In genomic region chr11:46672381-46672839, GRCh38 we compare ENCODE assay signal across 1 cellular context.
TF ChIP-seq lines count a peak whose summit lies in the region.

No MANE protein-coding gene starts in this region.

TF ChIP-seq in endothelial cell of umbilical vein, 7 proteins besides CTCF, POLR2A, EP300 and RAD21:
- no peak for TF ChIP-seq GATA2 (IDR thresholded peaks at IDR 0.05; ENCODE audit: insufficient read depth, insufficient read length, low read depth, low read length)
- TF ChIP-seq FOS (IDR thresholded peaks at IDR 0.05; ENCODE audit: borderline replicate concordance, insufficient read depth, low read length): no peak
- TF ChIP-seq JUN (IDR thresholded peaks at IDR 0.05; ENCODE audit: borderline replicate concordance, insufficient read depth, insufficient read length, low read depth): no peak
- TF ChIP-seq MYC (IDR thresholded peaks at IDR 0.05; ENCODE audit: low read depth, low read length): no peak
- TF ChIP-seq POLR2AphosphoS5 (IDR thresholded peaks at IDR 0.05; ENCODE audit: insufficient read depth, low read depth, low read length): no peak
- no peak for TF ChIP-seq EZH2 (IDR thresholded peaks at IDR 0.05; ENCODE audit: borderline replicate concordance, low read depth, low read length, severe bottlenecking)
- TF ChIP-seq MAX (IDR thresholded peaks at IDR 0.05; ENCODE audit: insufficient read depth, insufficient read length): no peak
